In genomic region chr16:2983706-2984136, GRCh38 we compare ENCODE assay signal across 8 cellular contexts. TPM values are rescaled to one million over a fixed set of nuclear protein-coding genes. Genes with fewer than 3 reads are reported as not detected.
DNase-seq lines count a peak whose midpoint lies in the region; ATAC-seq and TF ChIP-seq lines count a peak whose summit lies in the region.

No MANE protein-coding gene starts in this region.

- no peak overlapping the region for H4K8ac ChIP-seq in mesendoderm (ENCODE audit: low read depth, low read length)

- no peak overlapping the region for H2BK15ac ChIP-seq in mesendoderm (replicated peaks; ENCODE audit: low read depth)

- peak; percentile 72 for TF ChIP-seq CTCF in HFF-Myc (IDR thresholded peaks at IDR 0.05; ENCODE audit: low read depth, low read length, missing control alignments)

- no peak overlapping the region for H3K23ac ChIP-seq in mesendoderm (ENCODE audit: low read length)

- peaks cover 7% of the 10 kb centered on the region for H3K79me2 ChIP-seq in mesendoderm (ENCODE audit: control insufficient read depth, insufficient read depth, low read length)

- H3K4me2 ChIP-seq in mesendoderm (ENCODE audit: low read length), result no peak overlapping the region

- H3K36me3 ChIP-seq in mesendoderm (ENCODE audit: control insufficient read depth, insufficient read depth, low read length), result no peaks in the 10 kb centered on the region

- H2BK120ac ChIP-seq in mesendoderm (ENCODE audit: low read depth, low read length), result no peak overlapping the region

- H3K79me1 ChIP-seq in mesendoderm (ENCODE audit: low read length), result peaks cover 6% of the 10 kb centered on the region

- H3K18ac ChIP-seq in mesendoderm (ENCODE audit: low read length), result no peak overlapping the region

- WGBS in mesendoderm (ENCODE audit: extremely low coverage, insufficient coverage, low lambda C conversion rate), result no CpG with 5 or more reads among the region's 42 CpGs

- no peak overlapping the region for H3K27ac ChIP-seq in mesendoderm (ENCODE audit: low read depth, low read length)

- no peak overlapping the region for H2AK5ac ChIP-seq in mesendoderm (ENCODE audit: low read length)

- peak overlapping the region; percentile 42 for H3K9ac ChIP-seq in mesendoderm (ENCODE audit: low read length)

- H3K4me3 ChIP-seq in HFF-Myc (replicated peaks; ENCODE audit: low read depth, low read length) (no peak overlapping the region), mesendoderm (ENCODE audit: low read length) (no peak overlapping the region)

- DNase-seq in COR-L47 (lab: John Stamatoyannopoulos, UW) (peak; percentile 59), HFF-Myc (ENCODE audit: extremely low read depth, low read depth) (no peak), NCI-H748 (lab: John Stamatoyannopoulos, UW; ENCODE audit: unreplicated experiment) (peak; percentile 76), mesendoderm (peak; percentile 89)
- peak; percentile 82 to 87 for DNase-seq in activated CD4-positive, alpha-beta T cell treated with anti-CD3 and anti-CD28 coated beads, Interleukin-2, amount 50 U/mL, for 48 hours
- peak; percentile 47 for DNase-seq in effector CD4-positive, alpha-beta T cell
- DNase-seq in stimulated activated CD8-positive, alpha-beta memory T cell treated with anti-CD3 and anti-CD28 coated beads, Interleukin-2, amount 100 ng/mL, for 1 hour (ENCODE audit: low read depth in 2 of 2), result peak; percentile 31 to 39

- H2BK5ac ChIP-seq in mesendoderm (ENCODE audit: low read length), result no peak overlapping the region

- H3K4me1 ChIP-seq in mesendoderm (ENCODE audit: control insufficient read depth, low read depth, low read length), result peaks cover 2% of the 10 kb centered on the region

- H4K5ac ChIP-seq in mesendoderm (ENCODE audit: low read length), result no peak overlapping the region

- no peaks in the 10 kb centered on the region for H3K27me3 ChIP-seq in mesendoderm (ENCODE audit: insufficient read depth, low read length, poor library complexity)

- H3K56ac ChIP-seq in mesendoderm (ENCODE audit: low read length), result peak overlapping the region; percentile 60

- no peak for ATAC-seq in GM18520 (IDR thresholded peaks at IDR 0.05; ENCODE audit: unreplicated experiment)

- no peak overlapping the region for H3K4ac ChIP-seq in mesendoderm (ENCODE audit: low read depth, low read length)

RNA-seq across cellular contexts. Expression of gene PKMYT1, which starts 3.5 kb away (rescaled TPM):
- polyA plus RNA-seq in mesendoderm (2013, experiment 1 of 2), result 104 TPM
- 100 TPM for polyA plus RNA-seq in mesendoderm (2013, experiment 2 of 2)

RNA-seq across cellular contexts. Expression of gene PAQR4, which starts 14.6 kb away (rescaled TPM):
- 19.8 TPM for polyA plus RNA-seq in mesendoderm (2013, experiment 1 of 2)
- polyA plus RNA-seq in mesendoderm (2013, experiment 2 of 2), result 19.1 TPM

RNA-seq across cellular contexts. Expression of gene KREMEN2, which starts 19.6 kb away (rescaled TPM):
- 2.0 TPM for polyA plus RNA-seq in mesendoderm (2013, experiment 1 of 2)
- 1.9 TPM for polyA plus RNA-seq in mesendoderm (2013, experiment 2 of 2)

RNA-seq across cellular contexts. Expression of gene CLDN9, which starts 29.0 kb away (rescaled TPM):
- 0.20 TPM for polyA plus RNA-seq in mesendoderm (2013, experiment 1 of 2)
- 0.15 TPM for polyA plus RNA-seq in mesendoderm (2013, experiment 2 of 2)

RNA-seq across cellular contexts. Expression of gene CLDN6, which starts 34.3 kb away (rescaled TPM):
- polyA plus RNA-seq in mesendoderm (2013, experiment 1 of 2), result 508 TPM
- polyA plus RNA-seq in mesendoderm (2013, experiment 2 of 2), result 491 TPM
